In genomic region chr17:16980813-16981731, GRCh38 we compare ENCODE assay signal across 1 cellular context.
TF ChIP-seq lines count a peak whose summit lies in the region.

No MANE protein-coding gene starts in this region.

TF ChIP-seq in GM12878, 131 proteins besides CTCF, POLR2A, EP300 and RAD21 (continued from another document and continues in another):
- TF ChIP-seq, protein P1, sequence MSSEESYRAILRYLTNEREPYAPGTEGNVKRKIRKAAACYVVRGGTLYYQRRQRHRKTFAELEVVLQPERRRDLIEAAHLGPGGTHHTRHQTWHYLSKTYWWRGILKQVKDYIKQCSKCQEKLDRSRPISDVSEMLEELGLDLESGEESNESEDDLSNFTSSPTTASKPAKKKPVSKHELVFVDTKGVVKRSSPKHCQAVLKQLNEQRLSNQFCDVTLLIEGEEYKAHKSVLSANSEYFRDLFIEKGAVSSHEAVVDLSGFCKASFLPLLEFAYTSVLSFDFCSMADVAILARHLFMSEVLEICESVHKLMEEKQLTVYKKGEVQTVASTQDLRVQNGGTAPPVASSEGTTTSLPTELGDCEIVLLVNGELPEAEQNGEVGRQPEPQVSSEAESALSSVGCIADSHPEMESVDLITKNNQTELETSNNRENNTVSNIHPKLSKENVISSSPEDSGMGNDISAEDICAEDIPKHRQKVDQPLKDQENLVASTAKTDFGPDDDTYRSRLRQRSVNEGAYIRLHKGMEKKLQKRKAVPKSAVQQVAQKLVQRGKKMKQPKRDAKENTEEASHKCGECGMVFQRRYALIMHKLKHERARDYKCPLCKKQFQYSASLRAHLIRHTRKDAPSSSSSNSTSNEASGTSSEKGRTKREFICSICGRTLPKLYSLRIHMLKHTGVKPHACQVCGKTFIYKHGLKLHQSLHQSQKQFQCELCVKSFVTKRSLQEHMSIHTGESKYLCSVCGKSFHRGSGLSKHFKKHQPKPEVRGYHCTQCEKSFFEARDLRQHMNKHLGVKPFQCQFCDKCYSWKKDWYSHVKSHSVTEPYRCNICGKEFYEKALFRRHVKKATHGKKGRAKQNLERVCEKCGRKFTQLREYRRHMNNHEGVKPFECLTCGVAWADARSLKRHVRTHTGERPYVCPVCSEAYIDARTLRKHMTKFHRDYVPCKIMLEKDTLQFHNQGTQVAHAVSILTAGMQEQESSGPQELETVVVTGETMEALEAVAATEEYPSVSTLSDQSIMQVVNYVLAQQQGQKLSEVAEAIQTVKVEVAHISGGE (CRISPR knock-in tag; IDR thresholded peaks at IDR 0.05), result no peak
- TF ChIP-seq, protein P2, sequence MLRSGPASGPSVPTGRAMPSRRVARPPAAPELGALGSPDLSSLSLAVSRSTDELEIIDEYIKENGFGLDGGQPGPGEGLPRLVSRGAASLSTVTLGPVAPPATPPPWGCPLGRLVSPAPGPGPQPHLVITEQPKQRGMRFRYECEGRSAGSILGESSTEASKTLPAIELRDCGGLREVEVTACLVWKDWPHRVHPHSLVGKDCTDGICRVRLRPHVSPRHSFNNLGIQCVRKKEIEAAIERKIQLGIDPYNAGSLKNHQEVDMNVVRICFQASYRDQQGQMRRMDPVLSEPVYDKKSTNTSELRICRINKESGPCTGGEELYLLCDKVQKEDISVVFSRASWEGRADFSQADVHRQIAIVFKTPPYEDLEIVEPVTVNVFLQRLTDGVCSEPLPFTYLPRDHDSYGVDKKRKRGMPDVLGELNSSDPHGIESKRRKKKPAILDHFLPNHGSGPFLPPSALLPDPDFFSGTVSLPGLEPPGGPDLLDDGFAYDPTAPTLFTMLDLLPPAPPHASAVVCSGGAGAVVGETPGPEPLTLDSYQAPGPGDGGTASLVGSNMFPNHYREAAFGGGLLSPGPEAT (IDR thresholded peaks at IDR 0.05; ENCODE audit: low read depth), result no peak
- no peak for TF ChIP-seq RBBP5 (conservative IDR thresholded peaks at IDR 0.05)
- no peak for TF ChIP-seq SRF (IDR thresholded peaks at IDR 0.05; ENCODE audit: low read depth in 2 of 2, low read length in 2 of 2)
- peak; percentile 55 for TF ChIP-seq KLF5 (IDR thresholded peaks at IDR 0.05; ENCODE audit: partially characterized antibody)
- TF ChIP-seq IKZF1 (conservative IDR thresholded peaks at IDR 0.05), result peak; percentile 79
- TF ChIP-seq SREBF2 (IDR thresholded peaks at IDR 0.05; ENCODE audit: low read length), result no peak
- 0 out of 2 replicates have a peak, but pooled peaks have one; percentile 7 for TF ChIP-seq SPI1 (IDR thresholded peaks at IDR 0.05; ENCODE audit: borderline replicate concordance, insufficient read depth, low read depth, low read length)
- TF ChIP-seq YBX1 (IDR thresholded peaks at IDR 0.05), result no peak
- TF ChIP-seq CREM (IDR thresholded peaks at IDR 0.05; ENCODE audit: low read depth), result peak; percentile 87
- peak; percentile 41 for TF ChIP-seq SP1 (IDR thresholded peaks at IDR 0.05; ENCODE audit: low read depth, low read length)
- no peak for TF ChIP-seq ZBTB4 (CRISPR knock-in tag; IDR thresholded peaks at IDR 0.05)
- no peak for TF ChIP-seq MYB (IDR thresholded peaks at IDR 0.05; ENCODE audit: borderline replicate concordance, low read depth, low read length)
- TF ChIP-seq SMAD5 (IDR thresholded peaks at IDR 0.05; ENCODE audit: low read depth), result 0 out of 2 replicates have a peak, but pooled peaks have one; percentile 37
- no peak for TF ChIP-seq ZNF622 (IDR thresholded peaks at IDR 0.05)
- TF ChIP-seq, protein P3, sequence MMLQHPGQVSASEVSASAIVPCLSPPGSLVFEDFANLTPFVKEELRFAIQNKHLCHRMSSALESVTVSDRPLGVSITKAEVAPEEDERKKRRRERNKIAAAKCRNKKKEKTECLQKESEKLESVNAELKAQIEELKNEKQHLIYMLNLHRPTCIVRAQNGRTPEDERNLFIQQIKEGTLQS (IDR thresholded peaks at IDR 0.05; ENCODE audit: borderline replicate concordance, extremely low read depth, low read depth, low read length), result no peak
- no peak for TF ChIP-seq SREBF1 (IDR thresholded peaks at IDR 0.05; ENCODE audit: low read length)
- peak; percentile 78 for TF ChIP-seq ZNF687 (IDR thresholded peaks at IDR 0.05)
- peak; percentile 94 for TF ChIP-seq TCF12 (IDR thresholded peaks at IDR 0.05; ENCODE audit: low read depth, low read length)
- no peak; the same call in 1 of the 2 replicates for TF ChIP-seq PML (IDR thresholded peaks at IDR 0.05; ENCODE audit: low read length)
- no peak for TF ChIP-seq MAX (IDR thresholded peaks at IDR 0.05; ENCODE audit: low read depth, low read length)
- TF ChIP-seq PRDM15 (CRISPR knock-in tag; IDR thresholded peaks at IDR 0.05), result no peak
- TF ChIP-seq, protein P4, sequence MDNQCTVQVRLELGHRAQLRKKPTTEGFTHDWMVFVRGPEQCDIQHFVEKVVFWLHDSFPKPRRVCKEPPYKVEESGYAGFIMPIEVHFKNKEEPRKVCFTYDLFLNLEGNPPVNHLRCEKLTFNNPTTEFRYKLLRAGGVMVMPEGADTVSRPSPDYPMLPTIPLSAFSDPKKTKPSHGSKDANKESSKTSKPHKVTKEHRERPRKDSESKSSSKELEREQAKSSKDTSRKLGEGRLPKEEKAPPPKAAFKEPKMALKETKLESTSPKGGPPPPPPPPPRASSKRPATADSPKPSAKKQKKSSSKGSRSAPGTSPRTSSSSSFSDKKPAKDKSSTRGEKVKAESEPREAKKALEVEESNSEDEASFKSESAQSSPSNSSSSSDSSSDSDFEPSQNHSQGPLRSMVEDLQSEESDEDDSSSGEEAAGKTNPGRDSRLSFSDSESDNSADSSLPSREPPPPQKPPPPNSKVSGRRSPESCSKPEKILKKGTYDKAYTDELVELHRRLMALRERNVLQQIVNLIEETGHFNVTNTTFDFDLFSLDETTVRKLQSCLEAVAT (IDR thresholded peaks at IDR 0.05), result peak; percentile 52; the same call in 1 of the 2 replicates
- TF ChIP-seq, protein P5, sequence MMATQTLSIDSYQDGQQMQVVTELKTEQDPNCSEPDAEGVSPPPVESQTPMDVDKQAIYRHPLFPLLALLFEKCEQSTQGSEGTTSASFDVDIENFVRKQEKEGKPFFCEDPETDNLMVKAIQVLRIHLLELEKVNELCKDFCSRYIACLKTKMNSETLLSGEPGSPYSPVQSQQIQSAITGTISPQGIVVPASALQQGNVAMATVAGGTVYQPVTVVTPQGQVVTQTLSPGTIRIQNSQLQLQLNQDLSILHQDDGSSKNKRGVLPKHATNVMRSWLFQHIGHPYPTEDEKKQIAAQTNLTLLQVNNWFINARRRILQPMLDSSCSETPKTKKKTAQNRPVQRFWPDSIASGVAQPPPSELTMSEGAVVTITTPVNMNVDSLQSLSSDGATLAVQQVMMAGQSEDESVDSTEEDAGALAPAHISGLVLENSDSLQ (IDR thresholded peaks at IDR 0.05), result no peak
- TF ChIP-seq EZH2 (IDR thresholded peaks at IDR 0.05; ENCODE audit: borderline replicate concordance, control insufficient read depth, low read depth, low read length), result no peak
- TF ChIP-seq SMARCA5 (IDR thresholded peaks at IDR 0.05), result peak; percentile 55
- TF ChIP-seq SMC3 (IDR thresholded peaks at IDR 0.05; ENCODE audit: borderline replicate concordance, low read length), result no peak; the same call in 1 of the 2 replicates
- peak; percentile 97 for TF ChIP-seq MEF2B (IDR thresholded peaks at IDR 0.05; ENCODE audit: partially characterized antibody, poor library complexity, severe bottlenecking)
- TF ChIP-seq CEBPZ (IDR thresholded peaks at IDR 0.05; ENCODE audit: low read depth, low read length), result no peak
- TF ChIP-seq SUZ12 (IDR thresholded peaks at IDR 0.05; ENCODE audit: unreplicated experiment), result no peak
- no peak; the same call in 1 of the 2 replicates for TF ChIP-seq RB1 (IDR thresholded peaks at IDR 0.05; ENCODE audit: borderline replicate concordance)
- TF ChIP-seq ZNF384 (IDR thresholded peaks at IDR 0.05; ENCODE audit: borderline replicate concordance, low read depth, low read length), result no peak
- no peak for TF ChIP-seq FOXK2 (IDR thresholded peaks at IDR 0.05)
